ENCODE assay signal across 9 cellular contexts in the genomic region with DNA sequence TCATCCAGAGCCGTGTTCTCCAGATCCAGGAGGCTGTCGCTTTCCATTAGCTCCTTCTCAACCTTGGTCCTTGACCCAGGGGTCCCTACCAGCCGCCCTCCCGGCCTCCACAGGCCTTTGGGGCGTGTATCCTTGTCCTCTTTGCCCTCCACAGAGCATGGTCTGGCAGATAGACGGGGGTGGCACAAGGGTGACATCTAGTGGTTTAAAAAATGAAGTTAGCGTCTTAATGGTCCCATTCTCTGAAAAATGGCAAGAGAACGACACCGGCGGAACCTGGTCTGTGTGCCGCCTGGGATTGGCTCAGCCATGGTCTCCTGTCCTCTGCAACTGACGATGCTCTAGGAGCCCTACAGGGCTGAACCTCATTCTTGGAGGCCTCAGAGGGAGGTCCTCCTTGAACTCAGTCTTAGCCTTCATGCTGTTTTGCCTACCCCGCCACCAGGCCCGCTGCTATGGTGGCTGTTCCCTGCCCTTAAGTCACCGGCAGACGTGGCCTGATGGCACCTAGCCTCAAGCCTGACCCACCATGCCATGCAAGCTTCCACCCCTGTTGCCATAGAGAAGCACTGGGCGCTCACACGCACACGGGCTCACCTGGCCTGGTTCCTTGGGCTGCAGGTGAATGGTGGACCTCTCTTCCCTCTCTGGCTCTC.
A peak's percentile ranks its signal among the peaks of the same experiment; 100 is the strongest.
DNase-seq lines count a peak whose midpoint lies in the region; ATAC-seq and TF ChIP-seq lines count a peak whose summit lies in the region.
"Had no signal": no experiment of that assay in that cellular context is flagged by ENCODE, and none has a peak within 500 bp of the region (broad histone marks: within the 10 kb centered on the region; RNA-seq: fewer than 3 reads in every experiment).

No MANE protein-coding gene starts in this region.

- no peaks in the 10 kb centered on the region for H3K79me2 ChIP-seq in PC-9 (ENCODE audit: low read depth)

- no peak overlapping the region for H2AFZ ChIP-seq in PC-9

- H3K27me3 Mint-ChIP-seq in endothelial cell (ENCODE audit: unreplicated experiment), result peaks cover 1% of the 10 kb centered on the region
- peaks cover 0 to 11% (median 0%) of the 10 kb centered on the region in 3 donors for H3K27me3 Mint-ChIP-seq in naive B cell

- H3K36me3 Mint-ChIP-seq in endothelial cell (ENCODE audit: low read depth, unreplicated experiment) (no peaks in the 10 kb centered on the region), naive B cell (peaks cover 7 to 13% of the 10 kb centered on the region in 2 donors)

- no peak overlapping the region for H3K27ac Mint-ChIP-seq in endothelial cell (ENCODE audit: unreplicated experiment)
- peak overlapping the region in 3 of 6 donors; percentile 38 to 57 (median 56) for H3K27ac Mint-ChIP-seq in naive B cell

- ATAC-seq in naive B cell (ENCODE audit: low read depth in 2 of 2), result peak; percentile 76 to 89
- ATAC-seq in HG03280 (IDR thresholded peaks at IDR 0.05; ENCODE audit: unreplicated experiment), result no peak

- H3K9me3 ChIP-seq in PC-9 (ENCODE audit: insufficient read depth, low read depth), result no peaks in the 10 kb centered on the region
- H3K9me3 ChIP-seq: BLaER1 had no signal

- H3K9me3 Mint-ChIP-seq in endothelial cell (ENCODE audit: unreplicated experiment), result no peaks in the 10 kb centered on the region
- no peaks in the 10 kb centered on the region for H3K9me3 Mint-ChIP-seq in naive B cell

- no peaks in the 10 kb centered on the region for H3F3A ChIP-seq in PC-9 (ENCODE audit: insufficient read depth, low read depth)

- no peak overlapping the region for H3K4me3 ChIP-seq in Jurkat, Clone E6-1 (ENCODE audit: low read length)
- no peak overlapping the region for H3K4me3 ChIP-seq in PC-9
- H3K4me3 ChIP-seq: BLaER1 had no signal

- no peak overlapping the region for H3K4me2 ChIP-seq in PC-9
- H3K4me2 ChIP-seq: BLaER1 had no signal

- H3K36me3 ChIP-seq in PC-9 (ENCODE audit: low read depth), result no peaks in the 10 kb centered on the region
- H3K36me3 ChIP-seq: BLaER1 had no signal

- intact Hi-C loops in PC-9 (cut with micrococcal nuclease; ENCODE audit: unreplicated experiment), result no loop called here

- H3K4me1 Mint-ChIP-seq in endothelial cell (ENCODE audit: unreplicated experiment) (peaks cover 4% of the 10 kb centered on the region), naive B cell (peaks cover 14 to 41% (median 28%) of the 10 kb centered on the region in 3 donors)

- POLR2A ChIA-PET in PC-9 (lab: Charles Lee; ENCODE audit: unreplicated experiment), result no interaction called here

- H3K4me3 Mint-ChIP-seq in endothelial cell (ENCODE audit: unreplicated experiment) (no peak overlapping the region), naive B cell (peak overlapping the region in 2 of 8 donors; percentile 50 to 76)

- H3K27ac ChIP-seq in PC-9, result no peak overlapping the region
- H3K27ac ChIP-seq: BLaER1 had no signal

- peaks cover 78% of the 10 kb centered on the region for H3K27me3 ChIP-seq in PC-9 (ENCODE audit: insufficient read depth, low read depth)
- H3K27me3 ChIP-seq: BLaER1 had no signal

- no peaks in the 10 kb centered on the region for H4K20me1 ChIP-seq in PC-9 (ENCODE audit: insufficient read depth)
- H4K20me1 ChIP-seq: BLaER1 had no signal

- TF ChIP-seq CTCF in PC-9 (conservative IDR thresholded peaks at IDR 0.05) (peak; percentile 77), endothelial cell (IDR thresholded peaks at IDR 0.05; ENCODE audit: unreplicated experiment) (peak; percentile 58)

- H3K9me2 ChIP-seq in PC-9 (ENCODE audit: insufficient read depth), result no peaks in the 10 kb centered on the region

- no TSS peak for BruUV-seq in PC-9 (replicated peaks; lab: Mats Ljungman, UMichigan)

- peak; percentile 27 for DNase-seq in NCI-H2107 treated with DMSO at 0.1 percent for 48 hours (lab: John Stamatoyannopoulos, UW; ENCODE audit: unreplicated experiment)
- DNase-seq in NCI-H2107 (lab: John Stamatoyannopoulos, UW), result no peak
- DNase-seq in Jurkat, Clone E6-1 (ENCODE audit: low read depth, low spot score), result peak; percentile 31
- peak in 1 of 2 experiments; percentile 10 for DNase-seq in PC-9
- peak; percentile 48 for DNase-seq in endothelial cell (ENCODE audit: low spot score)
- DNase-seq in naive B cell, result peak; percentile 55
- no peak for DNase-seq in putamen (ENCODE audit: low spot score)

- no peaks in the 10 kb centered on the region for H3K4me1 ChIP-seq in PC-9 (replicated peaks; ENCODE audit: insufficient read depth)
- H3K4me1 ChIP-seq: BLaER1 had no signal

- CTCF ChIA-PET in PC-9 (lab: Charles Lee), result interaction anchor here (0.6 kb wide), 2 partner anchors 630 to 1203 kb away, joined by 3 to 5 read pairs; no protein-coding TSS in a partner anchor

Comparison
In these comparisons a context has a peak if more than half of its experiments do, and no peak if none do; other contexts are left out.
1. DNase-seq: peak in NCI-H2107 treated with DMSO at 0.1 percent for 48 hours (single experiment), Jurkat, Clone E6-1 (single experiment), endothelial cell (single experiment) and naive B cell (single experiment); none in NCI-H2107 (single experiment) and putamen (single experiment).